Comparison of ENCODE assay signal across 8 cellular contexts in genomic region chr1:54763814-54764131, GRCh38. TPM values are rescaled to one million over a fixed set of nuclear protein-coding genes. Genes with fewer than 3 reads are reported as not detected.
DNase-seq lines count a peak whose midpoint lies in the region; ATAC-seq, FAIRE-seq and TF ChIP-seq lines count a peak whose summit lies in the region.

No MANE protein-coding gene starts in this region.

- ATAC-seq in heart right ventricle = peak in 1 of 8 donors; percentile 1

- peaks cover 0 to 19% (median 13%) of the 10 kb centered on the region in 9 donors for H3K4me1 ChIP-seq in heart right ventricle
- H3K4me1 ChIP-seq in kidney (ENCODE audit: control insufficient read depth in 1 of 2, insufficient read depth in 1 of 2, low read depth in 1 of 2, low read length in 2 of 2) = peaks cover 8 to 12% of the 10 kb centered on the region in 2 donors
- H3K4me1 ChIP-seq in tibial artery = peaks cover 10 to 14% (median 10%) of the 10 kb centered on the region in 4 donors

- H3K9me3 ChIP-seq in heart right ventricle = no peaks in the 10 kb centered on the region
- H3K9me3 ChIP-seq in kidney (ENCODE audit: control insufficient read depth in 1 of 2, low read length in 2 of 2) = no peaks in the 10 kb centered on the region
- H3K9me3 ChIP-seq in tibial artery = no peaks in the 10 kb centered on the region

- peak overlapping the region; percentile 89 for H3K27ac Mint-ChIP-seq in activated T-helper 2 cell treated with anti-CD3 and anti-CD28 coated beads, Interferon-gamma antibody, Interleukin-2, Interleukin-4, amounts not matched to agents 10 μg/mL and 5 μg/mL and 100 μg/mL, durations not matched to agents 14 hours and 24 hours and 36 hours

- peaks cover 12% of the 10 kb centered on the region for H3K4me1 Mint-ChIP-seq in activated T-helper 2 cell treated with anti-CD3 and anti-CD28 coated beads, Interferon-gamma antibody, Interleukin-2, Interleukin-4, amounts not matched to agents 10 μg/mL and 5 μg/mL and 100 μg/mL, durations not matched to agents 14 hours and 24 hours and 36 hours (ENCODE audit: low read depth)

- TF ChIP-seq CTCF in heart right ventricle (IDR thresholded peaks at IDR 0.05) = no peak
- TF ChIP-seq CTCF in kidney (IDR thresholded peaks at IDR 0.05; ENCODE audit: borderline replicate concordance, extremely low read depth, insufficient read depth) = no peak
- TF ChIP-seq CTCF in tibial artery (IDR thresholded peaks at IDR 0.05) = no peak

- intact Hi-C loops in heart right ventricle (cut with DNase I) = no loop called here
- intact Hi-C loops in cardiac septum (cut with DNase I) = loop anchor here (5.0 kb wide), 1 partner anchor 926 kb away; the partner anchor contains the start of gene NDC1
- intact Hi-C loops in activated T-helper 2 cell treated with anti-CD3 and anti-CD28 coated beads, Interferon-gamma antibody, Interleukin-2, Interleukin-4, amounts not matched to agents 10 μg/mL and 5 μg/mL and 100 μg/mL, durations not matched to agents 14 hours and 24 hours and 36 hours (cut with micrococcal nuclease) = loop anchor here (1.0 to 2.0 kb wide), 3 partner anchors 37 to 710 kb away; partner anchors contain the start of genes TCEANC2, TMEM59, TTC22 and TTC4
- intact Hi-C loops in kidney (cut with DNase I) = no loop called here
- intact Hi-C loops in tibial artery (cut with DNase I; ENCODE audit: low total_unique reads) = no loop called here

- POLR2A ChIA-PET in HEK293T (lab: Yijun Ruan, JAX) = interaction anchor here (1.1 to 1.2 kb wide), 2 partner anchors 32 to 47 kb away, joined by 3 read pairs; no protein-coding TSS in a partner anchor

- H3K4me3 ChIP-seq in heart right ventricle (peak overlapping the region; percentile 45 to 97 (median 78)), kidney (ENCODE audit: low read length in 2 of 2) (peak overlapping the region; percentile 95 to 98), tibial artery (peak overlapping the region; percentile 71 to 94)

- no peaks in the 10 kb centered on the region for H3K9me3 Mint-ChIP-seq in activated T-helper 2 cell treated with anti-CD3 and anti-CD28 coated beads, Interferon-gamma antibody, Interleukin-2, Interleukin-4, amounts not matched to agents 10 μg/mL and 5 μg/mL and 100 μg/mL, durations not matched to agents 14 hours and 24 hours and 36 hours

- H3K36me3 Mint-ChIP-seq in activated T-helper 2 cell treated with anti-CD3 and anti-CD28 coated beads, Interferon-gamma antibody, Interleukin-2, Interleukin-4, amounts not matched to agents 10 μg/mL and 5 μg/mL and 100 μg/mL, durations not matched to agents 14 hours and 24 hours and 36 hours (ENCODE audit: low read depth) = no peaks in the 10 kb centered on the region

- no peak for FAIRE-seq in kidney (lab: Jason Lieb, UNC)

- in situ Hi-C loops in G401 (cut with HindIII; ENCODE audit: low sequenced_read_pairs) = no loop called here

- H3K27me3 Mint-ChIP-seq in activated T-helper 2 cell treated with anti-CD3 and anti-CD28 coated beads, Interferon-gamma antibody, Interleukin-2, Interleukin-4, amounts not matched to agents 10 μg/mL and 5 μg/mL and 100 μg/mL, durations not matched to agents 14 hours and 24 hours and 36 hours (ENCODE audit: low read depth) = no peaks in the 10 kb centered on the region

- CTCF ChIA-PET in HEK293T (lab: Yijun Ruan, JAX) = no interaction called here

- H3K36me3 ChIP-seq in heart right ventricle (peaks cover 0 to 6% (median 0%) of the 10 kb centered on the region in 9 donors), kidney (ENCODE audit: control insufficient read depth in 1 of 2, insufficient read depth in 2 of 2, low read length in 2 of 2) (peaks cover 2% of the 10 kb centered on the region in 2 donors), tibial artery (peaks cover 0 to 4% (median 1%) of the 10 kb centered on the region in 3 donors)

- DNase-seq in heart right ventricle (no peak), cardiac septum (ENCODE audit: low spot score) (no peak), kidney (no peak), tibial artery (no peak), COR-L47 (lab: John Stamatoyannopoulos, UW) (no peak), HEK293T (ENCODE audit: extremely low spot score) (no peak), G401 (ENCODE audit: low spot score) (no peak)
- no peak for DNase-seq in activated T-helper 2 cell treated with anti-CD3 and anti-CD28 coated beads, Interferon-gamma antibody, Interleukin-2, Interleukin-4, amounts not matched to agents 10 μg/mL and 5 μg/mL and 100 μg/mL, durations not matched to agents 14 hours and 24 hours and 36 hours (ENCODE audit: low spot score)

- peak overlapping the region; percentile 88 to 91 for H3K9ac ChIP-seq in kidney (ENCODE audit: low read length in 2 of 2)

- peak overlapping the region; percentile 88 for H3K4me3 Mint-ChIP-seq in activated T-helper 2 cell treated with anti-CD3 and anti-CD28 coated beads, Interferon-gamma antibody, Interleukin-2, Interleukin-4, amounts not matched to agents 10 μg/mL and 5 μg/mL and 100 μg/mL, durations not matched to agents 14 hours and 24 hours and 36 hours (ENCODE audit: low read depth)

- no peaks in the 10 kb centered on the region for H3K27me3 ChIP-seq in heart right ventricle
- H3K27me3 ChIP-seq in tibial artery = peaks cover 0 to 2% of the 10 kb centered on the region in 2 donors

- peak overlapping the region in 8 of 10 donors; percentile 8 to 81 (median 71) for H3K27ac ChIP-seq in heart right ventricle
- H3K27ac ChIP-seq in kidney (ENCODE audit: low read depth in 2 of 2, low read length in 2 of 2) = peak overlapping the region; percentile 61 to 65
- peak overlapping the region; percentile 75 to 78 for H3K27ac ChIP-seq in tibial artery

- WGBS in heart right ventricle, 2 donors = 2 to 3% methylated on average over 11 of the region's 11 CpGs

TF ChIP-seq in HEK293T, 16 proteins besides CTCF, POLR2A, EP300 and RAD21:
- TF ChIP-seq FOXK2 (IDR thresholded peaks at IDR 0.05) (no peak), FOXM1 (IDR thresholded peaks at IDR 0.05; ENCODE audit: borderline replicate concordance) (no peak), ZNF384 (IDR thresholded peaks at IDR 0.05) (no peak), NFRKB (IDR thresholded peaks at IDR 0.05) (no peak), SUZ12 (IDR thresholded peaks at IDR 0.05) (no peak), L3MBTL2 (conservative IDR thresholded peaks at IDR 0.05) (no peak), HDGF (IDR thresholded peaks at IDR 0.05; ENCODE audit: borderline replicate concordance) (no peak), PKNOX1 (IDR thresholded peaks at IDR 0.05) (no peak), SP1 (IDR thresholded peaks at IDR 0.05) (no peak), ARNT (IDR thresholded peaks at IDR 0.05) (no peak), LEF1 (IDR thresholded peaks at IDR 0.05; ENCODE audit: borderline replicate concordance) (no peak), ELF4 (IDR thresholded peaks at IDR 0.05) (no peak), TARDBP (IDR thresholded peaks at IDR 0.05) (no peak), CTBP1 (IDR thresholded peaks at IDR 0.05; ENCODE audit: borderline replicate concordance) (no peak), BHLHE40 (IDR thresholded peaks at IDR 0.05; ENCODE audit: borderline replicate concordance) (no peak), FOXA1 (IDR thresholded peaks at IDR 0.05) (no peak)

RNA-seq across cellular contexts. Expression of gene PARS2, which starts 0.6 kb away (rescaled TPM):
- total RNA-seq in heart right ventricle (1 to 10 TPM; 3.7 to 5.6 (median 4.2) TPM), cardiac septum (3.8 TPM), kidney (7.1 TPM)
- polyA plus RNA-seq in heart right ventricle (1 to 10 TPM in 1 of 2 donors, under 1 TPM in 1; 0.80 to 3.8 TPM), kidney (ENCODE audit: insufficient read depth, low read depth, low replicate concordance) (7.2 TPM)
- 6.1 and 6.4 TPM in 2 replicates for total RNA-seq in activated T-helper 2 cell treated with anti-CD3 and anti-CD28 coated beads, Interferon-gamma antibody, Interleukin-2, Interleukin-4, amounts not matched to agents 10 μg/mL and 5 μg/mL and 100 μg/mL, durations not matched to agents 14 hours and 24 hours and 36 hours
- total RNA-seq in G401 (2014; rRNA removed; shearing (Covaris generic)) = 10.0 and 17.2 TPM in 2 replicates

RNA-seq across cellular contexts. Expression of gene TTC22, which starts 37.4 kb away (rescaled TPM):
- total RNA-seq in heart right ventricle = 1 to 10 TPM in 1 of 10 donors, under 1 TPM in 4, not detected in 5; 0.13 to 1.0 (median 0.17) TPM
- polyA plus RNA-seq in heart right ventricle = under 1 TPM; 0.06 to 0.15 TPM
- 0.08 TPM for total RNA-seq in cardiac septum
- total RNA-seq in activated T-helper 2 cell treated with anti-CD3 and anti-CD28 coated beads, Interferon-gamma antibody, Interleukin-2, Interleukin-4, amounts not matched to agents 10 μg/mL and 5 μg/mL and 100 μg/mL, durations not matched to agents 14 hours and 24 hours and 36 hours = 0.76 and 1.3 TPM in 2 replicates
- total RNA-seq in kidney = 16.5 TPM
- 9.6 TPM for polyA plus RNA-seq in kidney (ENCODE audit: insufficient read depth, low read depth, low replicate concordance)
- not detected in 2 replicates for total RNA-seq in G401 (2014; rRNA removed; shearing (Covaris generic))

RNA-seq across cellular contexts. Expression of gene TTC4, which starts 48.1 kb away (rescaled TPM):
- 10 to 100 TPM; 12.0 to 17.0 (median 15.1) TPM for total RNA-seq in heart right ventricle
- polyA plus RNA-seq in heart right ventricle = 10 to 100 TPM; 13.8 to 20.9 TPM
- 16.7 TPM for total RNA-seq in cardiac septum
- 36.6 and 38.2 TPM in 2 replicates for total RNA-seq in activated T-helper 2 cell treated with anti-CD3 and anti-CD28 coated beads, Interferon-gamma antibody, Interleukin-2, Interleukin-4, amounts not matched to agents 10 μg/mL and 5 μg/mL and 100 μg/mL, durations not matched to agents 14 hours and 24 hours and 36 hours
- 18.0 TPM for total RNA-seq in kidney
- polyA plus RNA-seq in kidney (ENCODE audit: insufficient read depth, low read depth, low replicate concordance) = 21.5 TPM
- total RNA-seq in G401 (2014; rRNA removed; shearing (Covaris generic)) = 37.5 and 53.5 TPM in 2 replicates

Comparison
In these comparisons a context has a peak if more than half of its experiments do, and no peak if none do; other contexts are left out.
1. intact Hi-C loops: an anchor here in cardiac septum (5.0 kb wide) and activated T-helper 2 cell treated with anti-CD3 and anti-CD28 coated beads, Interferon-gamma antibody, Interleukin-2, Interleukin-4, amounts not matched to agents 10 μg/mL and 5 μg/mL and 100 μg/mL, durations not matched to agents 14 hours and 24 hours and 36 hours (1.0 to 2.0 kb wide); none called in heart right ventricle, kidney and tibial artery.